In the genomic region with DNA sequence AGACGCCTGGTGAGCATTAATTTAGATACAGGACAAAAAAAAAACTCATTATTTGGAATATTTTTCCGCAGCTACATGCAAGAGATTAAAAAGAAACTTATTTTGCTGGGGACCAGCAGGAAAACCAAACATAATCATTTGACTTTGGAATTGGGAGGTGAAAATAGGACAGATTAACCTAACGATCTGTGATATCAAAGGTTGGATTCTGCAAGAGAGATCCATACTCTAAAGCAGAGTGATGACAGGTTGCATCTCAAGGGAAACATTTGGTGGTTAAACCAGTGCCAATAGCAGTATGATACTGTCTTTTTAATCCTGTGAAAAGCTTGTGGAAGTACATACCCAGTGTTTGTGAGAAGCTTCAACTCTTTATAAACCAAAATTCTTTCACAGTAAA, we compare ENCODE assay signal across 16 cellular contexts.
"Had no signal": no experiment of that assay in that cellular context is flagged by ENCODE, and none has a peak within 500 bp of the region (broad histone marks: within the 10 kb centered on the region; RNA-seq: fewer than 3 reads in every experiment).

No MANE protein-coding gene starts in this region.

- H3K36me3 ChIP-seq: left ventricle myocardium inferior, stomach had no signal

- H3K4me3 ChIP-seq: dorsolateral prefrontal cortex, left ventricle myocardium inferior, stomach, testis had no signal

- H3K27ac Mint-ChIP-seq: activated CD4-positive, alpha-beta memory T cell treated with anti-CD3 and anti-CD28 coated beads for 36 hours; activated naive CD4-positive, alpha-beta T cell treated with anti-CD3 and anti-CD28 coated beads, Interleukin-2, amount 50 U/mL, for 24 hours; nephron; T-cell had no signal

- H3K27me3 ChIP-seq: stomach, testis had no signal

- H3K4me3 Mint-ChIP-seq: activated CD4-positive, alpha-beta memory T cell treated with anti-CD3 and anti-CD28 coated beads for 36 hours; activated naive CD4-positive, alpha-beta T cell treated with anti-CD3 and anti-CD28 coated beads, Interleukin-2, amount 50 U/mL, for 24 hours; nephron; T-cell had no signal

- H3K9me3 Mint-ChIP-seq: activated CD4-positive, alpha-beta memory T cell treated with anti-CD3 and anti-CD28 coated beads for 36 hours; activated naive CD4-positive, alpha-beta T cell treated with anti-CD3 and anti-CD28 coated beads, Interleukin-2, amount 50 U/mL, for 24 hours; nephron; T-cell had no signal

- H3K36me3 Mint-ChIP-seq: activated CD4-positive, alpha-beta memory T cell treated with anti-CD3 and anti-CD28 coated beads for 36 hours; activated naive CD4-positive, alpha-beta T cell treated with anti-CD3 and anti-CD28 coated beads, Interleukin-2, amount 50 U/mL, for 24 hours; T-cell had no signal

- DNase-seq: activated CD4-positive, alpha-beta memory T cell treated with anti-CD3 and anti-CD28 coated beads for 36 hours; activated effector memory CD4-positive, alpha-beta T cell treated with anti-CD3 and anti-CD28 coated beads, Interleukin-2, amount 50 U/mL, for 16 hours; activated T-cell treated with anti-CD3 and anti-CD28 coated beads, Interleukin-2, amount 50 U/mL, for 48 hours; amniotic stem cell; dorsolateral prefrontal cortex; erythroblast; islet precursor cell; left ventricle myocardium inferior; nucleus accumbens; stimulated activated CD4-positive, alpha-beta T cell treated with anti-CD3 and anti-CD28 coated beads, Interleukin-2, amount 100 ng/mL, for 48 hours; stomach; T-helper 9 cell; testis had no signal

- H3K9me3 ChIP-seq: left ventricle myocardium inferior, stomach, testis had no signal

- H3K4me1 ChIP-seq: testis had no signal

- H3K27ac ChIP-seq: dorsolateral prefrontal cortex, left ventricle myocardium inferior, stomach, testis had no signal
